ENCODE assay signal across 17 cellular contexts in the genomic region with DNA sequence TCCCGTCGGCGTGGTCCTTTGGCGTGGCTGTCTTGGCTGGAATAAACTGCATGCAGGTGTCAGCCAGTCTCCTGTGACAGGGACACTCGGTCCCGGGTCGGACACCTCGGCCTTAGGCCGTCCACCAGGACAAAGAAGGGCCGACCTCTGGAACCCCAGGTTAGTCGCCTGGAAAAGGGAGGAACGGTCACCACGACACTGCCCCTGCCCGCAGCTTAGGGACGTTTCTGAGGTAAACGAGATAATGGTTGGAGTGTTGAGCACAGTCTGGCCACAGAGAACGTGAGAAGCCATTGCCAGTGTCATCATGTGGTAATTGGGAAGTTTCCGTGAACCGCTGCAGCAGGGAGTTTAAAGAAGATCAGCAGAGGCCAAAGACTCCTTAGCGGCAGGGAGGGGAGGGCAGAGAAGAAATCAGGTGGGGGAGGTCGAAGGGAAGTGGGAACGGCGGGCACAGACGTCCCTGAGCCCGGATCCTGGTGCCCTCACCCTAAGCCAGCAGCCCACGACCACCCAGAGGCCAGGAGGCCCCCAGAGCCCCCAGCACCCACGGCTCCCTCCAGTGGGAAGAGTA.
DNase-seq lines count a peak whose midpoint lies in the region; ATAC-seq, FAIRE-seq and TF ChIP-seq lines count a peak whose summit lies in the region.
"Had no signal": no experiment of that assay in that cellular context is flagged by ENCODE, and none has a peak within 500 bp of the region (broad histone marks: within the 10 kb centered on the region; RNA-seq: fewer than 3 reads in every experiment).

No MANE protein-coding gene starts in this region.

- H3K9me3 ChIP-seq in heart right ventricle, result peaks cover 0 to 8% (median 0%) of the 10 kb centered on the region in 11 donors
- H3K9me3 ChIP-seq in mucosa of descending colon, result no peaks in the 10 kb centered on the region
- no peaks in the 10 kb centered on the region for H3K9me3 ChIP-seq in upper lobe of left lung

- peak; percentile 7 for FAIRE-seq in bronchial epithelial cell (lab: Jason Lieb, UNC)
- FAIRE-seq: colon, frontal cortex, GM12878 had no signal

- H3K27ac ChIP-seq in heart right ventricle (peak overlapping the region in 9 of 10 donors; percentile 19 to 89 (median 63)), upper lobe of left lung (peak overlapping the region; percentile 74 to 86 (median 78))

- H3K27me3 ChIP-seq in heart right ventricle (peaks cover 0 to 18% (median 2%) of the 10 kb centered on the region in 7 donors), bronchial epithelial cell (ENCODE audit: control insufficient read depth, insufficient read depth, low read length) (no peaks in the 10 kb centered on the region), upper lobe of left lung (no peaks in the 10 kb centered on the region)

- no peak for DNase-seq in heart right ventricle
- DNase-seq in Right ventricle myocardium superior, result no peak
- no peak for DNase-seq in bronchial epithelial cell (ENCODE audit: low read depth)
- peak in 1 of 3 donors; percentile 14 for DNase-seq in mucosa of descending colon
- DNase-seq in upper lobe of left lung, result no peak
- DNase-seq in midbrain (lab: John Stamatoyannopoulos, UW), result no peak
- no peak for DNase-seq in T-helper 2 cell treated with Interferon-gamma antibody and Interleukin-4, amounts not matched to agents 5 μg/mL and 100 μg/mL, for 36 hours (ENCODE audit: low spot score)
- no peak for DNase-seq in hepatic stellate cell (ENCODE audit: low spot score)
- DNase-seq: activated CD4-positive, alpha-beta T cell treated with anti-CD3 and anti-CD28 coated beads, Interleukin-2, amount 50 U/mL, for 4 hours; activated naive CD4-positive, alpha-beta T cell treated with anti-CD3 and anti-CD28 coated beads for 36 hours; IMR-90; NCI-H2081 treated with DMSO at 0.1 percent for 48 hours; SW 1271 had no signal

- H3K36me3 Mint-ChIP-seq in T-helper 2 cell treated with Interferon-gamma antibody and Interleukin-4, amounts not matched to agents 5 μg/mL and 100 μg/mL, for 36 hours (ENCODE audit: low read depth), result no peaks in the 10 kb centered on the region

- H3K4me3 Mint-ChIP-seq in T-helper 2 cell treated with Interferon-gamma antibody and Interleukin-4, amounts not matched to agents 5 μg/mL and 100 μg/mL, for 36 hours, result no peak overlapping the region
- H3K4me3 Mint-ChIP-seq: activated naive CD4-positive, alpha-beta T cell treated with anti-CD3 and anti-CD28 coated beads for 36 hours had no signal

- TF ChIP-seq POLR2A in upper lobe of left lung (IDR thresholded peaks at IDR 0.05), result no peak

- peaks cover 2% of the 10 kb centered on the region for H3K4me1 Mint-ChIP-seq in T-helper 2 cell treated with Interferon-gamma antibody and Interleukin-4, amounts not matched to agents 5 μg/mL and 100 μg/mL, for 36 hours (ENCODE audit: low read depth)

- peaks cover 9% of the 10 kb centered on the region for H3K9me3 Mint-ChIP-seq in T-helper 2 cell treated with Interferon-gamma antibody and Interleukin-4, amounts not matched to agents 5 μg/mL and 100 μg/mL, for 36 hours

- peak; percentile 5 to 32 (median 10) for ATAC-seq in heart right ventricle
- no peak for ATAC-seq in Right ventricle myocardium superior (ENCODE audit: poor library complexity)
- peak; percentile 21 for ATAC-seq in mucosa of descending colon
- ATAC-seq in upper lobe of left lung (ENCODE audit: low FRiP score in 2 of 2), result peak in 1 of 2 donors; percentile 28
- ATAC-seq: GM12878 had no signal

- intact Hi-C loops in heart right ventricle (cut with DNase I), result no loop called here
- intact Hi-C loops in Right ventricle myocardium superior (cut with DNase I), result no loop called here
- intact Hi-C loops in mucosa of descending colon (cut with DNase I, micrococcal nuclease), result no loop called here

- H3K27me3 Mint-ChIP-seq in T-helper 2 cell treated with Interferon-gamma antibody and Interleukin-4, amounts not matched to agents 5 μg/mL and 100 μg/mL, for 36 hours (ENCODE audit: low read depth), result peaks cover 10% of the 10 kb centered on the region

- TF ChIP-seq CTCF in heart right ventricle (IDR thresholded peaks at IDR 0.05) (no peak), bronchial epithelial cell (IDR thresholded peaks at IDR 0.05; ENCODE audit: insufficient read depth, low read length, severe bottlenecking) (no peak), mucosa of descending colon (IDR thresholded peaks at IDR 0.05) (no peak), upper lobe of left lung (IDR thresholded peaks at IDR 0.05) (no peak)

- 76 to 77% methylated on average over 27 of the region's 27 CpGs for WGBS in heart right ventricle, 2 donors
- 77% methylated on average over 21 to 27 of the region's 27 CpGs for WGBS in upper lobe of left lung, 2 donors

- H3K36me3 ChIP-seq in heart right ventricle (no peaks in the 10 kb centered on the region), bronchial epithelial cell (ENCODE audit: control insufficient read depth, insufficient read depth, low read length) (no peaks in the 10 kb centered on the region), mucosa of descending colon (ENCODE audit: low read depth) (no peaks in the 10 kb centered on the region), upper lobe of left lung (no peaks in the 10 kb centered on the region)

- no peak overlapping the region for H3K27ac Mint-ChIP-seq in T-helper 2 cell treated with Interferon-gamma antibody and Interleukin-4, amounts not matched to agents 5 μg/mL and 100 μg/mL, for 36 hours
- H3K27ac Mint-ChIP-seq: activated naive CD4-positive, alpha-beta T cell treated with anti-CD3 and anti-CD28 coated beads for 36 hours had no signal

- H3K4me3 ChIP-seq in heart right ventricle (peak overlapping the region in 2 of 10 donors; percentile 12 to 22), bronchial epithelial cell (ENCODE audit: low read depth, low read length) (no peak overlapping the region), mucosa of descending colon (no peak overlapping the region), upper lobe of left lung (no peak overlapping the region)
- H3K4me3 ChIP-seq: GM12878, lung had no signal

- H3K4me1 ChIP-seq in heart right ventricle (peaks cover 6 to 65% (median 25%) of the 10 kb centered on the region in 9 donors), mucosa of descending colon (ENCODE audit: low read depth) (no peaks in the 10 kb centered on the region), upper lobe of left lung (peaks cover 20 to 52% (median 33%) of the 10 kb centered on the region in 4 donors)

- no peak for TF ChIP-seq EP300 in upper lobe of left lung (IDR thresholded peaks at IDR 0.05)
